ENCODE assay signal across 17 cellular contexts in genomic region chr22:25824828-25825474, GRCh38.
"Had no signal": no experiment of that assay in that cellular context is flagged by ENCODE, and none has a peak within 500 bp of the region (broad histone marks: within the 10 kb centered on the region; RNA-seq: fewer than 3 reads in every experiment).

No MANE protein-coding gene starts in this region.

- H3K4me2 ChIP-seq: smooth muscle cell had no signal

- DNase-seq: activated B cell treated with CpG ODN at 0.5 μM for 24 hours; activated CD4-positive, alpha-beta T cell treated with anti-CD3 and anti-CD28 coated beads, Interleukin-2, amount 10 ng/mL, durations not matched to agents 24 days and 14 days; activated CD8-positive, alpha-beta memory T cell treated with anti-CD3 and anti-CD28 coated beads, Interleukin-2, amount 50 U/mL, for 4 hours; activated CD8-positive, alpha-beta T cell treated with anti-CD3 and anti-CD28 coated beads, Interleukin-2, amount 10 ng/mL, durations not matched to agents 7 days and 5 days; activated gamma-delta T cell; activated T-cell treated with anti-CD3 and anti-CD28 coated beads, Interleukin-2, amount 50 U/mL, for 72 hours; effector memory CD4-positive, alpha-beta T cell; foreskin keratinocyte; kidney glomerular epithelial cell; mesenchymal stem cell; natural killer cell; right cardiac atrium; uterus had no signal

- H3K4me1 ChIP-seq: foreskin keratinocyte, uterus had no signal

- H3K4me3 ChIP-seq: smooth muscle cell, uterus had no signal

- H3K4me1 Mint-ChIP-seq: activated B cell treated with CpG ODN at 0.5 μM for 24 hours; activated CD4-positive, alpha-beta T cell treated with anti-CD3 and anti-CD28 coated beads, Interleukin-2, amount 10 ng/mL, durations not matched to agents 24 days and 14 days; natural killer cell had no signal

- H3K36me3 ChIP-seq: uterus had no signal

- H3K9me3 ChIP-seq: uterus had no signal

- H3K27ac Mint-ChIP-seq: activated B cell treated with CpG ODN at 0.5 μM for 24 hours; activated CD4-positive, alpha-beta T cell treated with anti-CD3 and anti-CD28 coated beads, Interleukin-2, amount 10 ng/mL, durations not matched to agents 24 days and 14 days; activated CD8-positive, alpha-beta T cell treated with anti-CD3 and anti-CD28 coated beads, Interleukin-2, amount 10 ng/mL, durations not matched to agents 7 days and 5 days; activated naive CD4-positive, alpha-beta T cell treated with anti-CD3 and anti-CD28 coated beads, Interleukin-2, amount 50 U/mL, for 72 hours; activated T-cell treated with anti-CD3 and anti-CD28 coated beads, Interleukin-2, amount 50 U/mL, for 72 hours; natural killer cell; progenitor cell of endocrine pancreas; T-helper 2 cell treated with Interferon-gamma antibody and Interleukin-4, amounts not matched to agents 5 μg/mL and 100 μg/mL, for 36 hours had no signal

- H3K4me3 Mint-ChIP-seq: activated B cell treated with CpG ODN at 0.5 μM for 24 hours; activated CD4-positive, alpha-beta T cell treated with anti-CD3 and anti-CD28 coated beads, Interleukin-2, amount 10 ng/mL, durations not matched to agents 24 days and 14 days; activated CD8-positive, alpha-beta T cell treated with anti-CD3 and anti-CD28 coated beads, Interleukin-2, amount 10 ng/mL, durations not matched to agents 7 days and 5 days; activated T-cell treated with anti-CD3 and anti-CD28 coated beads, Interleukin-2, amount 50 U/mL, for 72 hours; natural killer cell; T-helper 2 cell treated with Interferon-gamma antibody and Interleukin-4, amounts not matched to agents 5 μg/mL and 100 μg/mL, for 36 hours had no signal

- ATAC-seq: activated CD8-positive, alpha-beta T cell treated with anti-CD3 and anti-CD28 coated beads, Interleukin-2, amount 10 ng/mL, durations not matched to agents 7 days and 5 days; activated naive CD4-positive, alpha-beta T cell treated with anti-CD3 and anti-CD28 coated beads, Interleukin-2, amount 50 U/mL, for 72 hours; activated T-cell treated with anti-CD3 and anti-CD28 coated beads, Interleukin-2, amount 50 U/mL, for 72 hours; foreskin keratinocyte; natural killer cell; right cardiac atrium had no signal

- H3K27ac ChIP-seq: foreskin keratinocyte, uterus had no signal

- H3K27me3 ChIP-seq: foreskin keratinocyte, uterus had no signal

- H3K36me3 Mint-ChIP-seq: natural killer cell had no signal
